ENCODE assay signal across 8 cellular contexts in genomic region chr6:113909224-113909856, GRCh38. TPM values are rescaled to one million over a fixed set of nuclear protein-coding genes. Genes with fewer than 3 reads are reported as not detected.
A peak's percentile ranks its signal among the peaks of the same experiment; 100 is the strongest.
DNase-seq lines count a peak whose midpoint lies in the region; TF ChIP-seq lines count a peak whose summit lies in the region.

No MANE protein-coding gene starts in this region.

- H3K27me3 Mint-ChIP-seq in H9 (ENCODE audit: low read depth) = no peaks in the 10 kb centered on the region

- H3K4me2 ChIP-seq in H9 (ENCODE audit: insufficient read depth, insufficient read length, low read length) (no peak overlapping the region), SU-DHL-6 (ENCODE audit: low read depth, low read length, poor library complexity, severe bottlenecking) (no peak overlapping the region)

- H3F3A ChIP-seq in SU-DHL-6 (ENCODE audit: insufficient read depth) = no peaks in the 10 kb centered on the region

- H3K27me3 ChIP-seq in H9 (ENCODE audit: insufficient read depth, low read length) = no peaks in the 10 kb centered on the region
- no peaks in the 10 kb centered on the region for H3K27me3 ChIP-seq in SU-DHL-6 (ENCODE audit: low read length)

- H3K4me1 Mint-ChIP-seq in H9 = peaks cover 2 to 5% of the 10 kb centered on the region in 2 experiments; a peak in 2 of 4 replicates

- H3K36me3 Mint-ChIP-seq in H9 (ENCODE audit: insufficient read depth in 1 of 3, low read depth in 3 of 3) = no peaks in the 10 kb centered on the region

- no peaks in the 10 kb centered on the region for H3K36me3 ChIP-seq in SU-DHL-6 (ENCODE audit: low read length)

- no peak overlapping the region for H2BK5ac ChIP-seq in H9 (ENCODE audit: insufficient read length, low read length)

- H2BK15ac ChIP-seq in H9 (ENCODE audit: low read depth, low read length) = no peak overlapping the region

- no peak overlapping the region for H2AK5ac ChIP-seq in H9 (ENCODE audit: insufficient read length, low read length)

- H2BK20ac ChIP-seq in H9 (ENCODE audit: low read depth, low read length, poor library complexity, severe bottlenecking) = no peak overlapping the region

- no peaks in the 10 kb centered on the region for H4K20me1 ChIP-seq in H9 (ENCODE audit: control insufficient read depth, insufficient read depth, insufficient read length)
- no peaks in the 10 kb centered on the region for H4K20me1 ChIP-seq in SU-DHL-6 (ENCODE audit: low read depth, low read length)

- no peak overlapping the region for H4K91ac ChIP-seq in H9 (ENCODE audit: insufficient read length, low read depth, low read length)

- no peaks in the 10 kb centered on the region for H3K9me3 Mint-ChIP-seq in H9

- no peak overlapping the region for H4K8ac ChIP-seq in H9 (replicated peaks; ENCODE audit: insufficient read length, low read depth, low read length)

- no peak overlapping the region for H3K23ac ChIP-seq in H9 (ENCODE audit: insufficient read length, low read depth, low read length)

- H4K5ac ChIP-seq in H9 (ENCODE audit: insufficient read length, low read depth, low read length) = no peak overlapping the region

- H3K56ac ChIP-seq in H9 (ENCODE audit: insufficient read length, low read depth, low read length) = no peak overlapping the region

- no peaks in the 10 kb centered on the region for H3K79me1 ChIP-seq in H9 (ENCODE audit: insufficient read depth, low read depth, low read length, poor library complexity, severe bottlenecking)

- no peak overlapping the region for H3K4me3 Mint-ChIP-seq in H9

- H3K9me3 ChIP-seq in H9 (ENCODE audit: control insufficient read depth, low read depth, low read length) (no peaks in the 10 kb centered on the region), SU-DHL-6 (ENCODE audit: insufficient read depth, low read length) (no peaks in the 10 kb centered on the region)

- H3K27ac ChIP-seq in H9 (ENCODE audit: insufficient read length, low read depth, low read length) (no peak overlapping the region), SU-DHL-6 (ENCODE audit: low read depth, low read length) (no peak overlapping the region)

- no peaks in the 10 kb centered on the region for H3K23me2 ChIP-seq in H9 (ENCODE audit: insufficient read length, low read depth, low read length, poor library complexity, severe bottlenecking)

- H3K9ac ChIP-seq in H9 (ENCODE audit: extremely low read depth, insufficient read length, low read length) (no peak overlapping the region), SU-DHL-6 (ENCODE audit: low read length) (no peak overlapping the region)

- DNase-seq in EH (ENCODE audit: low read depth) (peak; percentile 79), H9 (no peak), NCI-H146 treated with DMSO at 0.1 percent for 48 hours (lab: John Stamatoyannopoulos, UW; ENCODE audit: unreplicated experiment) (peak; percentile 46), fibroblast of the conjunctiva (ENCODE audit: low read depth) (peak; percentile 55), putamen (ENCODE audit: low spot score) (peak; percentile 21)
- DNase-seq in stimulated activated CD8-positive, alpha-beta memory T cell treated with anti-CD3 and anti-CD28 coated beads, Interleukin-4, amount 100 ng/mL, for 48 hours = no peak
- DNase-seq in activated CD4-positive, alpha-beta T cell treated with anti-CD3 and anti-CD28 coated beads, Interleukin-2, amount 50 U/mL, for 48 hours = no peak

- H3K4me3 ChIP-seq in SU-DHL-6 (ENCODE audit: insufficient read depth, low read length, poor library complexity, severe bottlenecking) = no peak overlapping the region

- no peak overlapping the region for H2BK120ac ChIP-seq in H9 (ENCODE audit: low read depth, low read length, poor library complexity, severe bottlenecking)

- WGBS in H9 (ENCODE audit: extremely low coverage, insufficient read length, low lambda C conversion rate) = no CpG with 5 or more reads among the region's 6 CpGs

- H3K4me1 ChIP-seq in H9 (ENCODE audit: insufficient read depth, low read length) = no peaks in the 10 kb centered on the region

- no peak overlapping the region for H2AFZ ChIP-seq in H9 (ENCODE audit: low read length)
- H2AFZ ChIP-seq in SU-DHL-6 (ENCODE audit: low read depth, low read length, severe bottlenecking) = no peak overlapping the region

- H2BK12ac ChIP-seq in H9 (ENCODE audit: insufficient read length, low read depth, low read length) = no peak overlapping the region

- no peak overlapping the region for H3K27ac Mint-ChIP-seq in H9

- H3K79me2 ChIP-seq in H9 (ENCODE audit: insufficient read depth, low read length) (no peaks in the 10 kb centered on the region), SU-DHL-6 (ENCODE audit: insufficient read depth, low read length) (no peaks in the 10 kb centered on the region)

- H3K9me2 ChIP-seq in SU-DHL-6 (replicated peaks; ENCODE audit: insufficient read depth, low read length) = no peaks in the 10 kb centered on the region

- no peak overlapping the region for H3K14ac ChIP-seq in H9 (ENCODE audit: insufficient read depth, low read length)

- no peak overlapping the region for H3K18ac ChIP-seq in H9 (ENCODE audit: insufficient read length, low read depth, low read length)

- H3K4ac ChIP-seq in H9 (ENCODE audit: low read depth, low read length) = no peak overlapping the region

- TF ChIP-seq CTCF in H9 (conservative IDR thresholded peaks at IDR 0.05) (peak; percentile 87), SU-DHL-6 (IDR thresholded peaks at IDR 0.05; ENCODE audit: insufficient read depth, low read length, poor library complexity, severe bottlenecking) (peak; percentile 46)

- H3T11ph ChIP-seq in H9 (ENCODE audit: low read length) = no peak overlapping the region

RNA-seq across cellular contexts. Expression of gene MARCKS, which starts 52.2 kb away (rescaled TPM):
- 164 and 165 TPM in 2 replicates for total RNA-seq in H9 (2021)

Comparison
In these comparisons a context has a peak if more than half of its experiments do, and no peak if none do; other contexts are left out.
1. DNase-seq: peak in EH (single experiment), NCI-H146 treated with DMSO at 0.1 percent for 48 hours (single experiment), fibroblast of the conjunctiva (single experiment) and putamen (single experiment); none in H9 (single experiment), stimulated activated CD8-positive, alpha-beta memory T cell treated with anti-CD3 and anti-CD28 coated beads, Interleukin-4, amount 100 ng/mL, for 48 hours (single experiment) and activated CD4-positive, alpha-beta T cell treated with anti-CD3 and anti-CD28 coated beads, Interleukin-2, amount 50 U/mL, for 48 hours (0 of 2).